3 cellular contexts compared by ENCODE assay signal in the genomic region with DNA sequence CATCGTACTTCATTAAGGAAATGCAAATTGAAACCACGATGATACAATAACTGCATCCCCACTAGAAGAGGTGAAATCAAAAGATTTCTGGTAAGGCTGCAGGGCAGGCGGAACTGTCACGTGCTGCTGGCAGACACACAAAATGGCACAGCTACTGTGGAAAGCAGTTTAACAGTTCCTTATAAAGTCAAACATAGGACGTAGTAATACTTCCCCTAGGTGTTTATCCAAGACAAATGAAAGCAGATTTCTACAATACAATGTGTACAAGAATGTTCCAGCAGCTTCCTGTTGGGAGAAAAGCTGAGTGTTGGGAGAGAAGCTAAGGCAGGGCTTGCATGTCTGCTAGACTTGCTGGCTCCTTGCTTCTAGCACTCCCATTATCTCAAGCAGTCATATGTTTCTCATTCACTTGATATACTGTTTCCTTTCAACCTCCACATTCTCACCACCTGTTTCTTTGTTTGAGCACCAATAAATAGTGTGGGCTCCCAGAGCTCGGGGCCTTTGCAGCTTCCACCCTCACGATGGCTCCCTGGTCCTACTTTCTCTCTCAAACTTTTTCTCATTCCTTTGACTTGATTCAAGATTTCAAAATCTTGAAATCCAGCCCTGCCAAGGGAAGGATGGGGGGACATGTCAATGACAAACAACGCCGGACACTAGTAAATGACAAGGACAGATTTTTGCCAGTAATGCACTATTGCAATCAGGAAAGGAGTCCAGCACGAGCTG.
TF ChIP-seq lines count a peak whose summit lies in the region.

No MANE protein-coding gene starts in this region.

TF ChIP-seq in SK-N-SH, 30 proteins besides CTCF, POLR2A, EP300 and RAD21:
- TF ChIP-seq, protein P1, sequence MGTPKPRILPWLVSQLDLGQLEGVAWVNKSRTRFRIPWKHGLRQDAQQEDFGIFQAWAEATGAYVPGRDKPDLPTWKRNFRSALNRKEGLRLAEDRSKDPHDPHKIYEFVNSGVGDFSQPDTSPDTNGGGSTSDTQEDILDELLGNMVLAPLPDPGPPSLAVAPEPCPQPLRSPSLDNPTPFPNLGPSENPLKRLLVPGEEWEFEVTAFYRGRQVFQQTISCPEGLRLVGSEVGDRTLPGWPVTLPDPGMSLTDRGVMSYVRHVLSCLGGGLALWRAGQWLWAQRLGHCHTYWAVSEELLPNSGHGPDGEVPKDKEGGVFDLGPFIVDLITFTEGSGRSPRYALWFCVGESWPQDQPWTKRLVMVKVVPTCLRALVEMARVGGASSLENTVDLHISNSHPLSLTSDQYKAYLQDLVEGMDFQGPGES (IDR thresholded peaks at IDR 0.05; ENCODE audit: low read depth, low read length): no peak
- TF ChIP-seq CHD2 (IDR thresholded peaks at IDR 0.05; ENCODE audit: low read length, partially characterized antibody): no peak
- TF ChIP-seq, protein P2, sequence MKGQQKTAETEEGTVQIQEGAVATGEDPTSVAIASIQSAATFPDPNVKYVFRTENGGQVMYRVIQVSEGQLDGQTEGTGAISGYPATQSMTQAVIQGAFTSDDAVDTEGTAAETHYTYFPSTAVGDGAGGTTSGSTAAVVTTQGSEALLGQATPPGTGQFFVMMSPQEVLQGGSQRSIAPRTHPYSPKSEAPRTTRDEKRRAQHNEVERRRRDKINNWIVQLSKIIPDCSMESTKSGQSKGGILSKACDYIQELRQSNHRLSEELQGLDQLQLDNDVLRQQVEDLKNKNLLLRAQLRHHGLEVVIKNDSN (IDR thresholded peaks at IDR 0.05; ENCODE audit: borderline replicate concordance, low read depth): peak; percentile 14; the same call in 1 of the 2 replicates
- no peak for TF ChIP-seq SIN3A (IDR thresholded peaks at IDR 0.05; ENCODE audit: borderline replicate concordance, low read depth, low read length)
TF ChIP-seq in SK-N-SH: peak in this region for 1.

TF ChIP-seq in SK-N-SH treated with all-trans-retinoic acid at 6 μM for 48 hours, 23 proteins besides CTCF, POLR2A, EP300 and RAD21:
- TF ChIP-seq RARB (CRISPR knock-in tag; IDR thresholded peaks at IDR 0.05) (no peak), ESRRG (CRISPR knock-in tag; IDR thresholded peaks at IDR 0.05) (no peak), ZC3H10 (CRISPR knock-in tag; IDR thresholded peaks at IDR 0.05) (no peak)
- TF ChIP-seq, protein P3, sequence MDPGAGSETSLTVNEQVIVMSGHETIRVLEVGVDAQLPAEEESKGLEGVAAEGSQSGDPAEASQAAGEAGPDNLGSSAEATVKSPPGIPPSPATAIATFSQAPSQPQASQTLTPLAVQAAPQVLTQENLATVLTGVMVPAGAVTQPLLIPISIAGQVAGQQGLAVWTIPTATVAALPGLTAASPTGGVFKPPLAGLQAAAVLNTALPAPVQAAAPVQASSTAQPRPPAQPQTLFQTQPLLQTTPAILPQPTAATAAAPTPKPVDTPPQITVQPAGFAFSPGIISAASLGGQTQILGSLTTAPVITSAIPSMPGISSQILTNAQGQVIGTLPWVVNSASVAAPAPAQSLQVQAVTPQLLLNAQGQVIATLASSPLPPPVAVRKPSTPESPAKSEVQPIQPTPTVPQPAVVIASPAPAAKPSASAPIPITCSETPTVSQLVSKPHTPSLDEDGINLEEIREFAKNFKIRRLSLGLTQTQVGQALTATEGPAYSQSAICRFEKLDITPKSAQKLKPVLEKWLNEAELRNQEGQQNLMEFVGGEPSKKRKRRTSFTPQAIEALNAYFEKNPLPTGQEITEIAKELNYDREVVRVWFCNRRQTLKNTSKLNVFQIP (CRISPR knock-in tag; IDR thresholded peaks at IDR 0.05; ENCODE audit: borderline replicate concordance, low read depth): no peak
- TF ChIP-seq, protein P4, sequence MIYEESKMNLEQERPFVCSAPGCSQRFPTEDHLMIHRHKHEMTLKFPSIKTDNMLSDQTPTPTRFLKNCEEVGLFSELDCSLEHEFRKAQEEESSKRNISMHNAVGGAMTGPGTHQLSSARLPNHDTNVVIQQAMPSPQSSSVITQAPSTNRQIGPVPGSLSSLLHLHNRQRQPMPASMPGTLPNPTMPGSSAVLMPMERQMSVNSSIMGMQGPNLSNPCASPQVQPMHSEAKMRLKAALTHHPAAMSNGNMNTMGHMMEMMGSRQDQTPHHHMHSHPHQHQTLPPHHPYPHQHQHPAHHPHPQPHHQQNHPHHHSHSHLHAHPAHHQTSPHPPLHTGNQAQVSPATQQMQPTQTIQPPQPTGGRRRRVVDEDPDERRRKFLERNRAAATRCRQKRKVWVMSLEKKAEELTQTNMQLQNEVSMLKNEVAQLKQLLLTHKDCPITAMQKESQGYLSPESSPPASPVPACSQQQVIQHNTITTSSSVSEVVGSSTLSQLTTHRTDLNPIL (CRISPR knock-in tag; IDR thresholded peaks at IDR 0.05; ENCODE audit: low read depth): no peak

TF ChIP-seq in GM12878, 131 proteins besides CTCF, POLR2A, EP300 and RAD21:
- TF ChIP-seq RAD51 (IDR thresholded peaks at IDR 0.05): no peak
- TF ChIP-seq, protein P2 (IDR thresholded peaks at IDR 0.05; ENCODE audit: borderline replicate concordance, extremely low read length, insufficient read depth, low read depth, low read length): peak; percentile 6
- no peak for TF ChIP-seq NBN (IDR thresholded peaks at IDR 0.05)
- no peak for TF ChIP-seq SREBF1 (IDR thresholded peaks at IDR 0.05; ENCODE audit: low read length)
- TF ChIP-seq RUNX3 (IDR thresholded peaks at IDR 0.05; ENCODE audit: low read length): no peak
- no peak for TF ChIP-seq CHD1 (IDR thresholded peaks at IDR 0.05; ENCODE audit: low read depth, low read length)
- no peak for TF ChIP-seq CBFB (IDR thresholded peaks at IDR 0.05; ENCODE audit: low read depth)
- TF ChIP-seq TAF1 (IDR thresholded peaks at IDR 0.05; ENCODE audit: borderline replicate concordance, low read depth, low read length): no peak
